Comparison of ENCODE assay signal across 2 cellular contexts in genomic region chr7:129173861-129174260, GRCh38.
TF ChIP-seq lines count a peak whose summit lies in the region.

No MANE protein-coding gene starts in this region.

TF ChIP-seq in K562, 482 proteins besides CTCF, POLR2A, EP300 and RAD21:
- TF ChIP-seq ZNF12 (CRISPR knock-in tag; IDR thresholded peaks at IDR 0.05) = peak; percentile 96
TF ChIP-seq in K562: peak in this region for 1; not testable (repeated sequence) for 481.

TF ChIP-seq in HepG2, 621 proteins besides CTCF, POLR2A, EP300 and RAD21:
- TF ChIP-seq ZNF12 (CRISPR knock-in tag; IDR thresholded peaks at IDR 0.05) = peak; percentile 97
TF ChIP-seq in HepG2: peak in this region for 1; not testable (repeated sequence) for 620.
